ENCODE assay signal across 9 cellular contexts in genomic region chr9:34647084-34647403, GRCh38. TPM values are rescaled to one million over a fixed set of nuclear protein-coding genes. Genes with fewer than 3 reads are reported as not detected.
DNase-seq lines count a peak whose midpoint lies in the region; ATAC-seq, FAIRE-seq and TF ChIP-seq lines count a peak whose summit lies in the region.
"Had no signal": no experiment of that assay in that cellular context is flagged by ENCODE, and none has a peak within 500 bp of the region (broad histone marks: within the 10 kb centered on the region; RNA-seq: fewer than 3 reads in every experiment).

No MANE protein-coding gene starts in this region.

- H3K27ac Mint-ChIP-seq in GM23338 (no peak overlapping the region; the same call in 1 of the 2 replicates), T-helper 17 cell (peak overlapping the region; percentile 87), glutamatergic neuron (ENCODE audit: unreplicated experiment) (peak overlapping the region; percentile 64)

- H3K36me3 ChIP-seq in GM23338 (ENCODE audit: insufficient read depth): peaks cover 3% of the 10 kb centered on the region; the same call in 1 of the 2 replicates
- peaks cover 0 to 9% of the 10 kb centered on the region in 2 donors for H3K36me3 ChIP-seq in small intestine (ENCODE audit: control insufficient read depth in 2 of 2, insufficient read depth in 2 of 2, low read length in 2 of 2)

- H3K9me3 Mint-ChIP-seq in GM23338 (no peaks in the 10 kb centered on the region; the same call in 2 of the 3 replicates), glutamatergic neuron (ENCODE audit: unreplicated experiment) (peaks cover 4% of the 10 kb centered on the region)

- H3K79me2 ChIP-seq in GM23338 (replicated peaks; ENCODE audit: insufficient read depth): peaks cover 6% of the 10 kb centered on the region

- H3K4me2 ChIP-seq in GM23338: peak overlapping the region; percentile 94

- TF ChIP-seq CTCF in GM23338 (conservative IDR thresholded peaks at IDR 0.05; ENCODE audit: low read depth in 2 of 2) (no peak; a peak in 1 of 4 replicates), glutamatergic neuron (IDR thresholded peaks at IDR 0.05; ENCODE audit: partially characterized antibody, unreplicated experiment) (no peak), D721Med (IDR thresholded peaks at IDR 0.05; ENCODE audit: insufficient read depth, missing control alignments) (no peak)

- FAIRE-seq in small intestine (lab: Jason Lieb, UNC) (no peak), D721Med (lab: Jason Lieb, UNC) (no peak)

- H3K4me3 ChIP-seq in GM23338: peak overlapping the region; percentile 96
- H3K4me3 ChIP-seq in small intestine (ENCODE audit: low read depth in 1 of 2, low read length in 2 of 2): peak overlapping the region; percentile 68 to 82

- no peaks in the 10 kb centered on the region for H3K27me3 ChIP-seq in GM23338 (ENCODE audit: insufficient read depth)
- H3K27me3 ChIP-seq in small intestine (ENCODE audit: control insufficient read depth in 2 of 2, insufficient read depth in 2 of 2, low read length in 2 of 2): no peaks in the 10 kb centered on the region

- H2AFZ ChIP-seq in GM23338: peak overlapping the region; percentile 99; the same call in 1 of the 2 replicates

- H3K9me2 ChIP-seq in GM23338 (ENCODE audit: insufficient read depth): no peaks in the 10 kb centered on the region

- WGBS in small intestine, 3 donors: 1 to 3% (median 1%) methylated on average over 8 of the region's 8 CpGs

- H3K9me3 ChIP-seq in T-helper 17 cell (ENCODE audit: control insufficient read depth, low read length, poor library complexity, severe bottlenecking) (no peaks in the 10 kb centered on the region), small intestine (ENCODE audit: control insufficient read depth, low read depth) (no peaks in the 10 kb centered on the region)

- DNase-seq in GM23338 (ENCODE audit: low spot score) (no peak), T-helper 17 cell (no peak), glutamatergic neuron (no peak), small intestine (no peak), D721Med (ENCODE audit: insufficient read length, low spot score) (no peak), NCI-H2196 treated with DMSO at 0.1 percent for 48 hours (lab: John Stamatoyannopoulos, UW; ENCODE audit: unreplicated experiment) (no peak), NCI-H2029 treated with DMSO at 0.1 percent for 48 hours (lab: John Stamatoyannopoulos, UW) (no peak)
- DNase-seq in stimulated activated CD4-positive, alpha-beta T cell treated with anti-CD3 and anti-CD28 coated beads, Interleukin-15, amount 100 ng/mL, for 24 hours: no peak

- H3K36me3 Mint-ChIP-seq in GM23338 (ENCODE audit: low read depth): peaks cover 26% of the 10 kb centered on the region
- H3K36me3 Mint-ChIP-seq in T-helper 17 cell (ENCODE audit: low read depth): peaks cover 5% of the 10 kb centered on the region
- peaks cover 8% of the 10 kb centered on the region for H3K36me3 Mint-ChIP-seq in glutamatergic neuron (ENCODE audit: unreplicated experiment)

- peaks cover 40% of the 10 kb centered on the region for H3K4me1 Mint-ChIP-seq in GM23338
- peaks cover 26% of the 10 kb centered on the region for H3K4me1 Mint-ChIP-seq in T-helper 17 cell
- H3K4me1 Mint-ChIP-seq in glutamatergic neuron (ENCODE audit: low read depth, unreplicated experiment): peaks cover 12% of the 10 kb centered on the region

- peak overlapping the region; percentile 85 for H3K27ac ChIP-seq in GM23338 (ENCODE audit: low read depth)
- peak overlapping the region; percentile 90 to 91 for H3K27ac ChIP-seq in small intestine (ENCODE audit: low read depth in 1 of 2, low read length in 1 of 2)

- H3K27me3 Mint-ChIP-seq in GM23338 (ENCODE audit: insufficient read depth, low read depth, poor library complexity) (peaks cover 8% of the 10 kb centered on the region), T-helper 17 cell (no peaks in the 10 kb centered on the region), glutamatergic neuron (ENCODE audit: unreplicated experiment) (peaks cover 6% of the 10 kb centered on the region)

- no peaks in the 10 kb centered on the region; the same call in 1 of the 2 replicates for H4K20me1 ChIP-seq in GM23338 (replicated peaks; ENCODE audit: insufficient read depth)

- peaks cover 8% of the 10 kb centered on the region; the same call in 1 of the 2 replicates for H3F3A ChIP-seq in GM23338 (replicated peaks; ENCODE audit: low read depth)

- peak overlapping the region; percentile 89 for H3K4me3 Mint-ChIP-seq in GM23338
- peak overlapping the region; percentile 95 for H3K4me3 Mint-ChIP-seq in T-helper 17 cell
- peak overlapping the region; percentile 91 for H3K4me3 Mint-ChIP-seq in glutamatergic neuron (ENCODE audit: unreplicated experiment)

- ATAC-seq in GM23338 (peak; percentile 4), T-helper 17 cell (no peak)

- H3K4me1 ChIP-seq in GM23338 (ENCODE audit: insufficient read depth) (peaks cover 24% of the 10 kb centered on the region), small intestine (ENCODE audit: control insufficient read depth in 2 of 2, insufficient read depth in 1 of 2, low read depth in 1 of 2, low read length in 1 of 2) (peaks cover 0 to 7% of the 10 kb centered on the region in 2 donors)

TF ChIP-seq in GM23338, 12 proteins besides CTCF, POLR2A, EP300 and RAD21:
- TF ChIP-seq POLR2AphosphoS5 (IDR thresholded peaks at IDR 0.05; ENCODE audit: low read depth): no peak
- no peak for TF ChIP-seq JUNB (IDR thresholded peaks at IDR 0.05; ENCODE audit: unreplicated experiment)
- TF ChIP-seq ETS1 (IDR thresholded peaks at IDR 0.05): no peak
- TF ChIP-seq NANOG (IDR thresholded peaks at IDR 0.05; ENCODE audit: borderline replicate concordance): no peak
- TF ChIP-seq EZH2phosphoT487 (IDR thresholded peaks at IDR 0.05; ENCODE audit: unreplicated experiment): no peak
- no peak for TF ChIP-seq REST (IDR thresholded peaks at IDR 0.05; ENCODE audit: unreplicated experiment)
- TF ChIP-seq EZH2 (IDR thresholded peaks at IDR 0.05; ENCODE audit: low read depth, unreplicated experiment): no peak
- no peak for TF ChIP-seq ZNF331 (CRISPR knock-in tag; IDR thresholded peaks at IDR 0.05; ENCODE audit: low read depth)
- TF ChIP-seq STAT1 (IDR thresholded peaks at IDR 0.05; ENCODE audit: unreplicated experiment): no peak

RNA-seq across cellular contexts. Expression of gene GALT, which starts 0.6 kb away (rescaled TPM):
- 14.5 and 31.5 TPM in 2 replicates for total RNA-seq in GM23338 (2014; rRNA removed; shearing (Covaris generic))
- polyA plus RNA-seq in GM23338 (2016; fragmentation: Nextera tagmentation; extraction: Ambion mirVana): 31.6 and 35.1 TPM in 2 replicates
- total RNA-seq in T-helper 17 cell: 100 to 1,000 TPM; 155 to 208 TPM
- 57.5 TPM for total RNA-seq in glutamatergic neuron (ENCODE audit: unreplicated experiment)
- 100 to 1,000 TPM in 1 of 3 donors, 10 to 100 TPM in 2; 37.4 to 106 (median 61.6) TPM for polyA plus RNA-seq in small intestine

RNA-seq across cellular contexts. Expression of gene IL11RA, which starts 4.9 kb away (rescaled TPM):
- 4.9 and 5.8 TPM in 2 replicates for total RNA-seq in GM23338 (2014; rRNA removed; shearing (Covaris generic))
- polyA plus RNA-seq in GM23338 (2016; fragmentation: Nextera tagmentation; extraction: Ambion mirVana) (3.1 and 4.0 TPM in 2 replicates), small intestine (10 to 100 TPM; 10.3 to 30.6 (median 20.0) TPM)
- total RNA-seq in T-helper 17 cell (100 to 1,000 TPM; 168 to 195 TPM), glutamatergic neuron (ENCODE audit: unreplicated experiment) (28.8 TPM)

RNA-seq across cellular contexts. Expression of gene SIGMAR1, which starts 9.5 kb away (rescaled TPM):
- 104 and 167 TPM in 2 replicates for total RNA-seq in GM23338 (2014; rRNA removed; shearing (Covaris generic))
- 76.4 and 82.3 TPM in 2 replicates for polyA plus RNA-seq in GM23338 (2016; fragmentation: Nextera tagmentation; extraction: Ambion mirVana)
- total RNA-seq in T-helper 17 cell: 10 to 100 TPM; 30.2 to 39.4 TPM
- total RNA-seq in glutamatergic neuron (ENCODE audit: unreplicated experiment): 44.4 TPM
- 10 to 100 TPM; 41.4 to 88.8 (median 49.7) TPM for polyA plus RNA-seq in small intestine

RNA-seq across cellular contexts. Expression of gene CCL27, which starts 15.4 kb away (rescaled TPM):
- total RNA-seq in GM23338 (2014; rRNA removed; shearing (Covaris generic)): not detected in 2 replicates
- polyA plus RNA-seq in GM23338 (2016; fragmentation: Nextera tagmentation; extraction: Ambion mirVana): not detected in 2 replicates
- total RNA-seq in T-helper 17 cell: not detected
- 1.7 TPM for total RNA-seq in glutamatergic neuron (ENCODE audit: unreplicated experiment)
- under 1 TPM in 2 of 3 donors, not detected in 1; 0.09 to 0.89 TPM for polyA plus RNA-seq in small intestine
- total RNA-seq: renal cortical epithelial cell had no signal

RNA-seq across cellular contexts. Expression of gene ARID3C, which starts 18.2 kb away (rescaled TPM):
- 0.49 TPM in 1 of 2 replicates, not detected in the other for total RNA-seq in GM23338 (2014; rRNA removed; shearing (Covaris generic))
- polyA plus RNA-seq in GM23338 (2016; fragmentation: Nextera tagmentation; extraction: Ambion mirVana) (not detected in 2 replicates), small intestine (under 1 TPM in 1 of 3 donors, not detected in 2; 0.03 TPM)
- total RNA-seq in T-helper 17 cell (under 1 TPM in 1 of 2 donors, not detected in 1; 0.27 TPM), glutamatergic neuron (ENCODE audit: unreplicated experiment) (not detected)
- total RNA-seq: renal cortical epithelial cell had no signal
